1 cellular context compared by ENCODE assay signal in genomic region chr4:58138786-58139185, GRCh38.
TF ChIP-seq lines count a peak whose summit lies in the region.

No MANE protein-coding gene starts in this region.

TF ChIP-seq in WTC11, 78 proteins besides CTCF, POLR2A, EP300 and RAD21 (continued from another document):
- TF ChIP-seq ZNF532 (CRISPR knock-in tag; IDR thresholded peaks at IDR 0.05; ENCODE audit: borderline replicate concordance) (no peak), FOXP1 (CRISPR knock-in tag; IDR thresholded peaks at IDR 0.05; ENCODE audit: borderline replicate concordance) (no peak)
